ENCODE assay signal across 17 cellular contexts in the genomic region with DNA sequence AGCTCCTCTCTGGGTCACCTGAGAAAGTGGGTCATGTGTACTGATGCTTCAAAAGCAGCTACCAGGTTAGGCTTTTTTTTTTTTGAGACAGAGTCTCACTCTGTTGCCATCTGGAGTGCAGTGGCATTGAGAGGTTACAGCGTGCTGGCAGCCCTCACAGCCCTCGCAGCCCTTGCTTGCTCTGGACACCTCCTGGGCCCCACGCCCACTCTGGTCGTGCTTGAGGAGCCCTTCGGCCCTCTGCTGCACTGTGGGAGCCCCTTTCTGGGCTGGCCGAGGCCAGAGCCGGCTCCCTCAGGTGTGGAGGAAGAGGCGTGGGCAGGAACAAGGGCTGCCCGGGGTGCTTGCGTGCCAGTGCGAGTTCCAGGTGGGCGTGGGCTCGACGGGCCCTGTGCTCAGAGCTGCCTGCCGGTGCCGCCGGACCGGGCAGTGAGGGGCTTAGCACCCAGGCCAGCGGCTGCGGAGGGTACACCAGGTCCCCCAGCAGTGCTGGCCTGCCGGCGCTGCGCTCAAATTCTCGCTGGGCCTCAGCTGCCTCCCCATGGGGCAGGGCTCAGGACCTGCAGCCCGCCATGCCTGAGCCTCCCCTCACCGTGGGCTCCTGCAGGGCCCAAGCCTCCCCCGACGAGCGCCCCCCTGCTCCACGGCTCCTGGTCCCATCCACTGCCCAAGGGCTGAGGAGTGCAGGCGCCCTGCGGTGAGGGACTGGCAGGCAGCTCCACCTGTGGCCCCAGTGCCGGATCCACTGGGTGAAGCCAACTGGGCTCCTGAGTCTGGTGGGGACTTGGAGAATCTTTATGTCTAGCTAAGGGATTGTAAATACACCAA. TPM values are rescaled to one million over a fixed set of nuclear protein-coding genes. Genes with fewer than 3 reads are reported as not detected.
DNase-seq lines count a peak whose midpoint lies in the region; ATAC-seq and TF ChIP-seq lines count a peak whose summit lies in the region.
"Had no signal": no experiment of that assay in that cellular context is flagged by ENCODE, and none has a peak within 500 bp of the region (broad histone marks: within the 10 kb centered on the region; RNA-seq: fewer than 3 reads in every experiment).

No MANE protein-coding gene starts in this region.

- BruUV-seq in IMR-90 (replicated peaks; lab: Mats Ljungman, UMichigan): no TSS peak

- H2AFZ ChIP-seq in IMR-90 (replicated peaks; ENCODE audit: low read length, poor library complexity): peak overlapping the region; percentile 4

- H3K4me3 Mint-ChIP-seq in activated CD4-positive, alpha-beta memory T cell treated with anti-CD3 and anti-CD28 coated beads for 36 hours: no peak overlapping the region
- no peak overlapping the region for H3K4me3 Mint-ChIP-seq in activated CD4-positive, alpha-beta memory T cell treated with anti-CD3 and anti-CD28 coated beads, Interleukin-2, amount 10 ng/mL, durations not matched to agents 7 days and 5 days

- H3K27me3 ChIP-seq in IMR-90 (ENCODE audit: control insufficient read depth, insufficient read depth, low read length) (no peaks in the 10 kb centered on the region), lower lobe of right lung (ENCODE audit: low read depth) (no peaks in the 10 kb centered on the region), stomach (no peaks in the 10 kb centered on the region)

- no peaks in the 10 kb centered on the region for H3K27me3 Mint-ChIP-seq in activated CD4-positive, alpha-beta memory T cell treated with anti-CD3 and anti-CD28 coated beads for 36 hours
- peaks cover 3% of the 10 kb centered on the region for H3K27me3 Mint-ChIP-seq in activated CD4-positive, alpha-beta memory T cell treated with anti-CD3 and anti-CD28 coated beads, Interleukin-2, amount 10 ng/mL, durations not matched to agents 7 days and 5 days

- POLR2A ChIA-PET in activated CD4-positive, alpha-beta memory T cell treated with anti-CD3 and anti-CD28 coated beads for 36 hours (lab: Charles Lee): no interaction called here
- POLR2A ChIA-PET in activated CD4-positive, alpha-beta memory T cell treated with anti-CD3 and anti-CD28 coated beads, Interleukin-2, amount 10 ng/mL, durations not matched to agents 7 days and 5 days (lab: Charles Lee): no interaction called here
- POLR2A ChIA-PET in IMR-90 (lab: Charles Lee; ENCODE audit: unreplicated experiment): no interaction called here

- WGBS in IMR-90 (ENCODE audit: extremely low coverage in 2 of 2, insufficient read length in 1 of 2), 2 experiments: 93% methylated on average over 18 of the region's 33 CpGs; no CpG with 5 or more reads in 1 of the 2 experiments
- WGBS in stomach, 5 donors: 92 to 98% (median 94%) methylated on average over 7 to 33 of the region's 33 CpGs

- peak overlapping the region; percentile 87 for H2BK20ac ChIP-seq in IMR-90 (ENCODE audit: low read depth, low read length)

- H4K5ac ChIP-seq in IMR-90 (ENCODE audit: low read depth, low read length): no peak overlapping the region

- TF ChIP-seq RAD21 in IMR-90 (IDR thresholded peaks at IDR 0.05; ENCODE audit: low read length): no peak

- H3K4me2 ChIP-seq in IMR-90 (ENCODE audit: low read depth, low read length): no peak overlapping the region

- peaks cover 7% of the 10 kb centered on the region for H3K9me3 Mint-ChIP-seq in activated CD4-positive, alpha-beta memory T cell treated with anti-CD3 and anti-CD28 coated beads for 36 hours
- H3K9me3 Mint-ChIP-seq in activated CD4-positive, alpha-beta memory T cell treated with anti-CD3 and anti-CD28 coated beads, Interleukin-2, amount 10 ng/mL, durations not matched to agents 7 days and 5 days: no peaks in the 10 kb centered on the region

- H3K36me3 Mint-ChIP-seq in activated CD4-positive, alpha-beta memory T cell treated with anti-CD3 and anti-CD28 coated beads for 36 hours: peaks cover 6% of the 10 kb centered on the region
- no peaks in the 10 kb centered on the region for H3K36me3 Mint-ChIP-seq in activated CD4-positive, alpha-beta memory T cell treated with anti-CD3 and anti-CD28 coated beads, Interleukin-2, amount 10 ng/mL, durations not matched to agents 7 days and 5 days (ENCODE audit: low read depth)

- no peaks in the 10 kb centered on the region for H3K9me3 ChIP-seq in IMR-90 (ENCODE audit: control insufficient read depth, insufficient read depth, low read length)
- H3K9me3 ChIP-seq in lower lobe of right lung: no peaks in the 10 kb centered on the region
- H3K9me3 ChIP-seq in stomach: no peaks in the 10 kb centered on the region

- H3K27ac Mint-ChIP-seq in activated CD4-positive, alpha-beta memory T cell treated with anti-CD3 and anti-CD28 coated beads for 36 hours: peak overlapping the region; percentile 29
- H3K27ac Mint-ChIP-seq in activated CD4-positive, alpha-beta memory T cell treated with anti-CD3 and anti-CD28 coated beads, Interleukin-2, amount 10 ng/mL, durations not matched to agents 7 days and 5 days: no peak overlapping the region

- H3K9ac ChIP-seq in IMR-90 (ENCODE audit: low read depth, low read length): no peak overlapping the region

- no peak overlapping the region for H2BK5ac ChIP-seq in IMR-90 (ENCODE audit: low read depth, low read length, poor library complexity, severe bottlenecking)

- no peak overlapping the region for H3K18ac ChIP-seq in IMR-90 (ENCODE audit: low read depth, low read length)

- H3K9me1 ChIP-seq in IMR-90 (ENCODE audit: insufficient read depth, low read length): peaks cover 12% of the 10 kb centered on the region

- no peak for TF ChIP-seq CTCF in IMR-90 (conservative IDR thresholded peaks at IDR 0.05; ENCODE audit: low read depth, low read length)
- no peak for TF ChIP-seq CTCF in VCaP (conservative IDR thresholded peaks at IDR 0.05)
- no peak for TF ChIP-seq CTCF in lower lobe of right lung (IDR thresholded peaks at IDR 0.05)
- no peak for TF ChIP-seq CTCF in stomach (IDR thresholded peaks at IDR 0.05)

- peak overlapping the region; percentile 74 for H3K4ac ChIP-seq in IMR-90 (ENCODE audit: low read depth, low read length)

- in situ Hi-C loops in IMR-90 (cut with MboI; ENCODE audit: low sequenced_read_pairs): no loop called here

- intact Hi-C loops in activated CD4-positive, alpha-beta memory T cell treated with anti-CD3 and anti-CD28 coated beads for 36 hours (cut with micrococcal nuclease): loop anchor here (5.0 kb wide), 1 partner anchor 163 kb away; no protein-coding TSS in a partner anchor
- intact Hi-C loops in IMR-90 (cut with micrococcal nuclease) (no loop called here), lower lobe of right lung (cut with DNase I) (no loop called here), stomach (cut with DNase I; ENCODE audit: low total_unique reads) (no loop called here)

- H3K79me1 ChIP-seq in IMR-90 (ENCODE audit: low read depth in 1 of 2, low read length in 2 of 2): no peaks in the 10 kb centered on the region

- H3K36me3 ChIP-seq in IMR-90 (ENCODE audit: control insufficient read depth, insufficient read depth, low read length) (no peaks in the 10 kb centered on the region), lower lobe of right lung (no peaks in the 10 kb centered on the region), stomach (no peaks in the 10 kb centered on the region)

- peak overlapping the region; percentile 85; the same call in 2 of the 3 replicates for H2BK15ac ChIP-seq in IMR-90 (ENCODE audit: low read depth, low read length)

- H4K20me1 ChIP-seq in IMR-90 (ENCODE audit: insufficient read depth, low read length): no peaks in the 10 kb centered on the region

- H4K8ac ChIP-seq in IMR-90 (ENCODE audit: low read depth in 2 of 2, low read length in 2 of 2): peak overlapping the region; percentile 18 to 52; a peak in 2 of 4 replicates

- ATAC-seq in IMR-90 (ENCODE audit: low read depth) (no peak), lower lobe of right lung (peak; percentile 9 to 41), HG03045 (IDR thresholded peaks at IDR 0.05; ENCODE audit: unreplicated experiment) (no peak)
- ATAC-seq: GM12878 had no signal

- CTCF ChIA-PET in activated CD4-positive, alpha-beta memory T cell treated with anti-CD3 and anti-CD28 coated beads for 36 hours (lab: Charles Lee): interaction anchor here (0.9 to 1.4 kb wide), 2 partner anchors 9 to 15 kb away, joined by 4 read pairs; no protein-coding TSS in a partner anchor
- CTCF ChIA-PET in activated CD4-positive, alpha-beta memory T cell treated with anti-CD3 and anti-CD28 coated beads, Interleukin-2, amount 10 ng/mL, durations not matched to agents 7 days and 5 days (lab: Charles Lee): interaction anchor here (1.1 kb wide), 1 partner anchor 51 kb away, joined by 3 read pairs; no protein-coding TSS in a partner anchor
- CTCF ChIA-PET in IMR-90 (lab: Yijun Ruan, JAX): interaction anchor here (0.6 kb wide), 1 partner anchor 51 kb away, joined by 4 read pairs; no protein-coding TSS in a partner anchor

- H3K4me3 ChIP-seq in IMR-90 (ENCODE audit: insufficient read depth, low read depth, low read length): no peak overlapping the region
- no peak overlapping the region for H3K4me3 ChIP-seq in lower lobe of right lung
- H3K4me3 ChIP-seq in stomach: no peak overlapping the region
- H3K4me3 ChIP-seq: GM12878 had no signal

- dilution Hi-C loops in IMR-90 (cut with HindIII; ENCODE audit: low sequenced_read_pairs, unreplicated experiment): no loop called here

- H2BK120ac ChIP-seq in IMR-90 (ENCODE audit: low read depth, low read length): peak overlapping the region; percentile 77

- no peak for TF ChIP-seq POLR2A in IMR-90 (IDR thresholded peaks at IDR 0.05; ENCODE audit: low read depth, low read length)
- TF ChIP-seq POLR2A in stomach (IDR thresholded peaks at IDR 0.05): no peak

- H3K4me1 Mint-ChIP-seq in activated CD4-positive, alpha-beta memory T cell treated with anti-CD3 and anti-CD28 coated beads for 36 hours (ENCODE audit: low read depth): peaks cover 69% of the 10 kb centered on the region
- H3K4me1 Mint-ChIP-seq in activated CD4-positive, alpha-beta memory T cell treated with anti-CD3 and anti-CD28 coated beads, Interleukin-2, amount 10 ng/mL, durations not matched to agents 7 days and 5 days: peaks cover 60% of the 10 kb centered on the region

- H3K27ac ChIP-seq in IMR-90 (ENCODE audit: insufficient read depth, low read length) (no peak overlapping the region), VCaP (peak overlapping the region; percentile 76; the same call in 1 of the 2 replicates), lower lobe of right lung (no peak overlapping the region), stomach (no peak overlapping the region)
- H3K27ac ChIP-seq: HL-60 had no signal

- H2AK5ac ChIP-seq in IMR-90 (ENCODE audit: low read depth, low read length): peak overlapping the region; percentile 81; the same call in 1 of the 2 replicates

- no peak overlapping the region for H3K56ac ChIP-seq in IMR-90 (ENCODE audit: extremely low read depth, insufficient read depth, low read length)

- H3K14ac ChIP-seq in IMR-90 (replicated peaks; ENCODE audit: low read depth, low read length): peak overlapping the region; percentile 67; the same call in 1 of the 2 replicates

- H2AK9ac ChIP-seq in IMR-90 (replicated peaks; ENCODE audit: low read depth, low read length, poor library complexity): no peak overlapping the region

- DNase-seq in activated CD4-positive, alpha-beta memory T cell treated with anti-CD3 and anti-CD28 coated beads for 36 hours: no peak
- no peak for DNase-seq in activated CD4-positive, alpha-beta memory T cell treated with anti-CD3 and anti-CD28 coated beads, Interleukin-2, amount 10 ng/mL, durations not matched to agents 7 days and 5 days
- DNase-seq in IMR-90 (no peak), lower lobe of right lung (no peak), stomach (no peak)
- DNase-seq: C1 segment of cervical spinal cord, DMS 273 treated with DMSO at 0.1 percent for 48 hours, GDM1, HCEC 1CT, NCI-H187 treated with DMSO at 0.1 percent for 48 hours, NCI-H446, NCI-H69 had no signal

- peak overlapping the region; percentile 35; the same call in 1 of the 2 replicates for H3K23ac ChIP-seq in IMR-90 (ENCODE audit: low read depth, low read length)

- TF ChIP-seq EP300 in stomach (IDR thresholded peaks at IDR 0.05): no peak

- H3K4me1 ChIP-seq in IMR-90 (ENCODE audit: control insufficient read depth, insufficient read depth, low read length): peaks cover 18% of the 10 kb centered on the region
- H3K4me1 ChIP-seq in lower lobe of right lung: no peaks in the 10 kb centered on the region
- H3K4me1 ChIP-seq in stomach: no peaks in the 10 kb centered on the region

- H4K91ac ChIP-seq in IMR-90 (ENCODE audit: insufficient read depth, low read depth, low read length): peak overlapping the region; percentile 58

RNA-seq across cellular contexts. Expression of a gene that starts 49.3 kb away (rescaled TPM):
- 10 to 100 TPM; 65.1 to 67.0 TPM for total RNA-seq in activated CD4-positive, alpha-beta memory T cell treated with anti-CD3 and anti-CD28 coated beads for 36 hours
- 1 to 10 TPM; 2.8 to 3.1 TPM for total RNA-seq in activated CD4-positive, alpha-beta memory T cell treated with anti-CD3 and anti-CD28 coated beads, Interleukin-2, amount 10 ng/mL, durations not matched to agents 7 days and 5 days
- total RNA-seq in IMR-90 (2012; rRNA removed) (not detected in 2 replicates), lower lobe of right lung (not detected), stomach (not detected)
- polyA plus RNA-seq in IMR-90 (2012; rRNA removed) (not detected in 2 replicates), stomach (not detected)
- not detected in 2 replicates for polyA plus RNA-seq in IMR-90 (2012; cell fraction: cytosol; rRNA removed)
- polyA plus RNA-seq in IMR-90 (2012; cell fraction: nucleus; rRNA removed; ENCODE audit: low replicate concordance): not detected in 2 replicates
- total RNA-seq: A673, GM12878 had no signal
- polyA plus RNA-seq: GM12878 had no signal

Comparison
In these comparisons a context has a peak if more than half of its experiments do, and no peak if none do; other contexts are left out.
1. RNA of a gene that starts 49.3 kb away (total RNA-seq): 65.1 to 67.0 TPM in activated CD4-positive, alpha-beta memory T cell treated with anti-CD3 and anti-CD28 coated beads for 36 hours; 2.8 to 3.1 TPM in activated CD4-positive, alpha-beta memory T cell treated with anti-CD3 and anti-CD28 coated beads, Interleukin-2, amount 10 ng/mL, durations not matched to agents 7 days and 5 days, not detected in IMR-90, not detected in lower lobe of right lung (single experiment) and not detected in stomach; every median in the first group is over 10 times any median in the second.
2. ATAC-seq: peak in lower lobe of right lung (2 of 2); none in IMR-90 (single experiment) and HG03045 (single experiment).